8 cellular contexts compared by ENCODE assay signal in genomic region chr5:72452515-72453259, GRCh38. TPM values are rescaled to one million over a fixed set of nuclear protein-coding genes. Genes with fewer than 3 reads are reported as not detected.
DNase-seq lines count a peak whose midpoint lies in the region; ATAC-seq and TF ChIP-seq lines count a peak whose summit lies in the region.

No MANE protein-coding gene starts in this region.

- no peak for TF ChIP-seq POLR2A in lower leg skin (IDR thresholded peaks at IDR 0.05)

- no peak overlapping the region for H3K4me3 Mint-ChIP-seq in naive thymus-derived CD8-positive, alpha-beta T cell

- no peaks in the 10 kb centered on the region for H3K9me3 ChIP-seq in upper lobe of right lung

- H3K4me3 ChIP-seq in lower leg skin (ENCODE audit: low read depth, poor library complexity, severe bottlenecking) (no peak overlapping the region), upper lobe of right lung (no peak overlapping the region)

- H3K4me1 ChIP-seq in upper lobe of right lung, result peaks cover 43% of the 10 kb centered on the region

- DNase-seq in caudate nucleus (lab: John Stamatoyannopoulos, UW) (no peak), lower leg skin (ENCODE audit: low spot score in 2 of 2) (peak; percentile 76 to 89), upper lobe of right lung (no peak), NCI-H526 (lab: John Stamatoyannopoulos, UW) (no peak)
- DNase-seq in naive thymus-derived CD8-positive, alpha-beta T cell, result no peak

- peaks cover 0 to 10% (median 0%) of the 10 kb centered on the region in 4 donors for H3K4me1 Mint-ChIP-seq in naive thymus-derived CD8-positive, alpha-beta T cell

- H3K36me3 Mint-ChIP-seq in naive thymus-derived CD8-positive, alpha-beta T cell, result no peaks in the 10 kb centered on the region

- H3K27me3 ChIP-seq in upper lobe of right lung, result no peaks in the 10 kb centered on the region

- no peak overlapping the region for H3K27ac Mint-ChIP-seq in naive thymus-derived CD8-positive, alpha-beta T cell

- ATAC-seq in HG03159 (IDR thresholded peaks at IDR 0.05; ENCODE audit: unreplicated experiment) (peak; percentile 11), upper lobe of right lung (peak; percentile 64), HG03097 (IDR thresholded peaks at IDR 0.05; ENCODE audit: low FRiP score, unreplicated experiment) (no peak), GM21576 (IDR thresholded peaks at IDR 0.05; ENCODE audit: unreplicated experiment) (no peak)
- no peak for ATAC-seq in naive thymus-derived CD8-positive, alpha-beta T cell

- peaks cover 0 to 4% (median 4%) of the 10 kb centered on the region in 5 donors for H3K27me3 Mint-ChIP-seq in naive thymus-derived CD8-positive, alpha-beta T cell

- peaks cover 0 to 4% (median 0%) of the 10 kb centered on the region in 9 donors for H3K9me3 Mint-ChIP-seq in naive thymus-derived CD8-positive, alpha-beta T cell

- TF ChIP-seq CTCF in lower leg skin (IDR thresholded peaks at IDR 0.05) (no peak), upper lobe of right lung (IDR thresholded peaks at IDR 0.05) (no peak)

- H3K27ac ChIP-seq in caudate nucleus (ENCODE audit: low read depth, low read length), result peak overlapping the region; percentile 69
- peak overlapping the region; percentile 86 for H3K27ac ChIP-seq in upper lobe of right lung

- H3K36me3 ChIP-seq in upper lobe of right lung, result no peaks in the 10 kb centered on the region

- POLR2A ChIA-PET in naive thymus-derived CD8-positive, alpha-beta T cell (lab: Charles Lee), result no interaction called here

- 32 to 35% methylated on average over 9 of the region's 9 CpGs for WGBS in lower leg skin, 2 donors

- intact Hi-C loops in lower leg skin (cut with DNase I; ENCODE audit: low total_unique reads) (no loop called here), upper lobe of right lung (cut with DNase I) (no loop called here)

RNA-seq across cellular contexts. Expression of gene ZNF366, which starts 54.5 kb away (rescaled TPM):
- total RNA-seq in lower leg skin (1 to 10 TPM in 3 of 4 donors, under 1 TPM in 1; 0.51 to 3.5 (median 1.6) TPM), upper lobe of right lung (12.2 TPM)
- not detected for total RNA-seq in naive thymus-derived CD8-positive, alpha-beta T cell
- polyA plus RNA-seq in naive thymus-derived CD8-positive, alpha-beta T cell, result not detected

Comparison
In these comparisons a context has a peak if more than half of its experiments do, and no peak if none do; other contexts are left out.
1. ATAC-seq: peak in HG03159 (single experiment) and upper lobe of right lung (single experiment); none in HG03097 (single experiment), GM21576 (single experiment) and naive thymus-derived CD8-positive, alpha-beta T cell (0 of 2).
2. DNase-seq: peak in lower leg skin (2 of 2); none in caudate nucleus (0 of 61), upper lobe of right lung (single experiment), NCI-H526 (0 of 2) and naive thymus-derived CD8-positive, alpha-beta T cell (0 of 10).